Comparison of ENCODE assay signal across 17 cellular contexts in the genomic region with DNA sequence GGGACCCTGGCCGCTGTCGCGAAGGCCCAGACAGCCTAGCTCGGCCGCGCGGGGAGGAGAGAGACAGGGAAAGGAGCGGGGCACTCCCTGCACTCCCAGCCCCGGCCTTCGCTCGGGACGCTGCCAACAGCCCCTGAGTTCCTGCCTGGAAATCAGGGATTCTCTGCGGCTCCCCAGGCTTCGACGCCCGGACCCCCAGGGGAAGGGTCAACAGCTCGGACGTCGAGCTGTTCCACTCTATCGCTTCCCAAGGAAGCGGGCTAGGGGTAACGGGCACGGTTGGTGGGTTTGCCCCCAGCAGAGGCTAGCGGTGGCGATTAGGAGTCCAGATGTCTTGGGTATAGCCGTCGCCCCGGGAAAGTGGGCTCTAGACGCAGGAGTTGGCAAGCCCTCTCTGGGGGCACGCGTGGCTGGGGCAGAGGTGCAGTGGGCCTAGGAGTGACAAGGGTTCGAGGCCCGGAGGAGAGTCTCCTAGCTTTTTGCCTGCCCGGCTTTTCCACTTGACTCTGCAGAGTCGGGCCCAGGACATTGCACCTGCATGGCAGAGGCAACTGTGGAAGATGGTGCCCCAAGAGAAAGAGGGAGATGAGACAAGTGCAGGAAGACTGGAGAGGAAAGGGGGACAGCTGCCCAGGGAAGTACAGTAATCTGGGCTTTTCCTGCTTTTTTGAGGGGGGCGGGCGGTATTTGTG. TPM values are rescaled to one million over a fixed set of nuclear protein-coding genes. Genes with fewer than 3 reads are reported as not detected.
DNase-seq lines count a peak whose midpoint lies in the region; ATAC-seq and TF ChIP-seq lines count a peak whose summit lies in the region.
"Had no signal": no experiment of that assay in that cellular context is flagged by ENCODE, and none has a peak within 500 bp of the region (broad histone marks: within the 10 kb centered on the region; RNA-seq: fewer than 3 reads in every experiment).

No MANE protein-coding gene starts in this region.

- TF ChIP-seq CTCF in WTC11 (IDR thresholded peaks at IDR 0.05), result no peak

- no peak overlapping the region for H2BK15ac ChIP-seq in neuronal stem cell (ENCODE audit: low read length)

- H4K91ac ChIP-seq in neuronal stem cell (ENCODE audit: low read depth, low read length, poor library complexity), result no peak overlapping the region

- H2BK5ac ChIP-seq in neuronal stem cell (ENCODE audit: low read length), result no peak overlapping the region

- peaks cover 54% of the 10 kb centered on the region for H3K4me1 Mint-ChIP-seq in WTC11

- H3K27ac ChIP-seq in neuronal stem cell (replicated peaks; ENCODE audit: low read length), result no peak overlapping the region
- H3K27ac ChIP-seq: breast epithelium, pancreas, WERI-Rb-1 had no signal

- no peaks in the 10 kb centered on the region for H3K9me3 Mint-ChIP-seq in WTC11
- H3K9me3 Mint-ChIP-seq: stimulated activated naive CD8-positive, alpha-beta T cell treated with anti-CD3 and anti-CD28 coated beads, Interleukin-15, amount 100 ng/mL, for 72 hours had no signal

- H3K9me3 ChIP-seq in ES-I3 (ENCODE audit: control insufficient read depth, insufficient read depth, low read length) (no peaks in the 10 kb centered on the region), iPS-15b (ENCODE audit: control insufficient read depth, insufficient read depth, low read length) (no peaks in the 10 kb centered on the region), neuronal stem cell (replicated peaks in 1 of 2; ENCODE audit: control insufficient read depth in 2 of 2, insufficient read depth in 1 of 2, low read depth in 1 of 2, low read length in 2 of 2) (no peaks in the 10 kb centered on the region)
- H3K9me3 ChIP-seq: breast epithelium, pancreas had no signal

- no peak overlapping the region for H3K27ac Mint-ChIP-seq in WTC11
- H3K27ac Mint-ChIP-seq: memory B cell; stimulated activated naive CD8-positive, alpha-beta T cell treated with anti-CD3 and anti-CD28 coated beads, Interleukin-15, amount 100 ng/mL, for 72 hours had no signal

- ATAC-seq in WTC11 (peak; percentile 41), HG02642 (IDR thresholded peaks at IDR 0.05; ENCODE audit: poor library complexity, unreplicated experiment) (no peak)
- ATAC-seq: pancreas; stimulated activated naive CD8-positive, alpha-beta T cell treated with anti-CD3 and anti-CD28 coated beads, Interleukin-15, amount 100 ng/mL, for 72 hours had no signal

- H3K9ac ChIP-seq in ES-I3 (ENCODE audit: low read depth, low read length) (peak overlapping the region; percentile 25; the same call in 1 of the 2 replicates), iPS-15b (ENCODE audit: low read depth, low read length) (no peak overlapping the region), neuronal stem cell (ENCODE audit: low read depth, low read length, poor library complexity) (peak overlapping the region; percentile 53)

- peak overlapping the region; percentile 64 for H3K4me3 Mint-ChIP-seq in WTC11

- CTCF ChIA-PET in WTC11 (lab: Charles Lee), result interaction anchor here (0.7 to 1.8 kb wide), 6 partner anchors 8 to 1179 kb away, joined by 3 to 7 read pairs (median 6); a partner anchor contains a TSS

- peak overlapping the region; percentile 81 for H2AK5ac ChIP-seq in neuronal stem cell (ENCODE audit: low read depth, low read length)

- DNase-seq in WTC11 (ENCODE audit: low spot score) (peak; percentile 73), neuronal stem cell (ENCODE audit: low spot score) (peak; percentile 42), NCI-H2029 (lab: John Stamatoyannopoulos, UW) (no peak), NOMO-1 treated with DMSO at 0.1 percent for 48 hours (lab: John Stamatoyannopoulos, UW; ENCODE audit: unreplicated experiment) (no peak), NCI-H82 treated with DMSO at 0.1 percent for 48 hours (lab: John Stamatoyannopoulos, UW; ENCODE audit: unreplicated experiment) (no peak)
- DNase-seq: effector CD8-positive, alpha-beta T cell; EL; NCI-H774; stimulated activated naive CD8-positive, alpha-beta T cell treated with anti-CD3 and anti-CD28 coated beads, Interleukin-15, amount 100 ng/mL, for 72 hours; SW 1271; WERI-Rb-1 had no signal

- peak overlapping the region; percentile 4 for H3K14ac ChIP-seq in neuronal stem cell (ENCODE audit: low read length)

- no CpG with 5 or more reads among the region's 37 CpGs for WGBS in neuronal stem cell (ENCODE audit: extremely low coverage in 2 of 2, insufficient read length in 2 of 2, insufficient replicate concordance in 1 of 2), 2 donors

- H4K8ac ChIP-seq in neuronal stem cell (ENCODE audit: low read depth, low read length), result no peak overlapping the region

- POLR2A ChIA-PET in WTC11 (lab: Charles Lee), result interaction anchor here (0.9 to 2.4 kb wide), 2 partner anchors 8 to 19 kb away, joined by 3 to 14 read pairs; a partner anchor contains a TSS

- H3K4me3 ChIP-seq in iPS-15b (ENCODE audit: low read depth, low read length) (peak overlapping the region; percentile 46), neuronal stem cell (ENCODE audit: low read length in 2 of 2) (peak overlapping the region in 1 of 2 donors; percentile 99)
- H3K4me3 ChIP-seq: pancreas had no signal

- H3K4me1 ChIP-seq in ES-I3 (ENCODE audit: insufficient read depth, low read length) (peaks cover 3% of the 10 kb centered on the region), iPS-15b (ENCODE audit: control insufficient read depth, insufficient read depth, low read length) (peaks cover 3% of the 10 kb centered on the region), neuronal stem cell (ENCODE audit: control insufficient read depth in 2 of 2, insufficient read depth in 1 of 2, low read depth in 1 of 2, low read length in 2 of 2) (peaks cover 5 to 13% of the 10 kb centered on the region in 2 donors)

- peaks cover 100% of the 10 kb centered on the region for H3K27me3 Mint-ChIP-seq in WTC11 (ENCODE audit: low read depth)

- H3K27me3 ChIP-seq in iPS-15b (ENCODE audit: control insufficient read depth, insufficient read depth, low read length) (peaks cover 94% of the 10 kb centered on the region), neuronal stem cell (ENCODE audit: control insufficient read depth in 3 of 3, insufficient read depth in 3 of 3, low read depth in 1 of 3, low read length in 3 of 3) (peaks cover 0 to 34% (median 16%) of the 10 kb centered on the region in 3 experiments)

- H2AFZ ChIP-seq in neuronal stem cell (ENCODE audit: low read length), result no peak overlapping the region

- no peaks in the 10 kb centered on the region for H3K36me3 Mint-ChIP-seq in WTC11
- H3K36me3 Mint-ChIP-seq: memory B cell had no signal

- H3K18ac ChIP-seq in neuronal stem cell (ENCODE audit: low read length), result peak overlapping the region; percentile 88

- no peaks in the 10 kb centered on the region for H3K79me1 ChIP-seq in neuronal stem cell (ENCODE audit: low read depth, low read length)

- H3K4ac ChIP-seq in neuronal stem cell (ENCODE audit: low read length), result no peak overlapping the region

- H3K36me3 ChIP-seq in ES-I3 (ENCODE audit: insufficient read depth, low read length) (no peaks in the 10 kb centered on the region), iPS-15b (ENCODE audit: control insufficient read depth, insufficient read depth, low read length) (no peaks in the 10 kb centered on the region), neuronal stem cell (replicated peaks in 1 of 2; ENCODE audit: control insufficient read depth in 2 of 2, insufficient read depth in 2 of 2, low read length in 2 of 2) (peaks cover 0 to 92% of the 10 kb centered on the region in 2 donors)
- H3K36me3 ChIP-seq: breast epithelium, pancreas, WERI-Rb-1 had no signal

- H2BK120ac ChIP-seq in neuronal stem cell (ENCODE audit: low read depth, low read length), result no peak overlapping the region

- H3K23ac ChIP-seq in neuronal stem cell (ENCODE audit: low read depth, low read length, poor library complexity), result no peak overlapping the region

- H2BK12ac ChIP-seq in neuronal stem cell (ENCODE audit: low read length), result peak overlapping the region; percentile 46

- peak overlapping the region; percentile 47 for H3K4me2 ChIP-seq in neuronal stem cell (ENCODE audit: insufficient read depth, low read length, poor library complexity, severe bottlenecking)

TF ChIP-seq in WTC11, 78 proteins besides CTCF, POLR2A, EP300 and RAD21:
- 0 out of 2 replicates have a peak, but pooled peaks have one; percentile 56 for TF ChIP-seq ZNF219 (CRISPR knock-in tag; IDR thresholded peaks at IDR 0.05; ENCODE audit: borderline replicate concordance)
- TF ChIP-seq ZNF416 (CRISPR knock-in tag; IDR thresholded peaks at IDR 0.05), result no peak

RNA-seq across cellular contexts. Expression of a gene that starts 8.3 kb away (rescaled TPM):
- 0.07 to 0.14 TPM (median 0.14 TPM) in 3 replicates for total RNA-seq in WTC11 (2021)
- 11.3 TPM for polyA plus RNA-seq in neuronal stem cell (2013, experiment 1 of 2)
- polyA plus RNA-seq in neuronal stem cell (2013, experiment 2 of 2), result 12.1 TPM
- total RNA-seq: breast epithelium, pancreas had no signal
- polyA plus RNA-seq: pancreas had no signal

Comparison
In these comparisons a context has a peak if more than half of its experiments do, and no peak if none do; other contexts are left out.
1. DNase-seq: peak in WTC11 (single experiment) and neuronal stem cell (single experiment); none in NCI-H2029 (single experiment), NOMO-1 treated with DMSO at 0.1 percent for 48 hours (single experiment) and NCI-H82 treated with DMSO at 0.1 percent for 48 hours (single experiment).